Comparison of ENCODE assay signal across 8 cellular contexts in the genomic region with DNA sequence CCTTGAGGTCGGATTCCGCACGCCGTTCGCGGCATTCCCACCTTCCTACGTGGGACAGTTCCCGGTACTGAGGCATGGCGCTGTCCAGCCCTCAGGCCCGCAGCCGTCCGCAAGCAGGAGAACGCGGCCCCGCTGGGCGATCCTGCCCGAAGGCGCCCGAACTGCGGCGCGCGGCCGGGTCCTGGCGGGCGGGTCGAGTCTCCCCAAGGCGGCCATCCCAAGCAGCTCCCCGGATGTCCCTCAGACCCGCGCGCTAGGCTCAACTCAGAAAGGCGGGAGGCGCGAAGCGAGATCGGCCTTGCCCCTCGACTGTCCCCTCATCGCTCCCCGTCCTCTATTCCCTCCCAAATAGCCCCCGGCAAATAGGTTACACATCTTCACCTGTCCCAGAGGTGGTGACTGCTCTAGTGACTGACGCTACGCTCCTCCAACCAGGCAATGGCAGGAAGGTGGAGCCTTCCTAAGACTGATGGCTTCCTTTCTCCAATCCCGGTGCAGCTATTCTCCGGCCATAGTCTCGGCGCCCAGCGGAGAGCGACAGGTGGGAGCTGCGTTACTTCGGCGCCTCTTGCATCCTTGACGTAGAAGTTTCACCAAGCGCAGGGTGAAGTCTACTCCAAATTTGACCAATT. TPM values are rescaled to one million over a fixed set of nuclear protein-coding genes. Genes with fewer than 3 reads are reported as not detected.
DNase-seq lines count a peak whose midpoint lies in the region; TF ChIP-seq lines count a peak whose summit lies in the region.

No MANE protein-coding gene starts in this region.

- CTCF ChIA-PET in activated naive CD4-positive, alpha-beta T cell treated with anti-CD3 and anti-CD28 coated beads for 36 hours (lab: Charles Lee), result interaction anchor here (0.5 to 2.4 kb wide), 6 partner anchors 28 to 320 kb away, joined by 3 to 18 read pairs (median 4); a partner anchor contains a TSS

- H3K4ac ChIP-seq in neuronal stem cell (ENCODE audit: low read length), result no peak overlapping the region

- H2AK5ac ChIP-seq in neuronal stem cell (ENCODE audit: low read depth, low read length), result no peak overlapping the region

- no peak overlapping the region for H2BK15ac ChIP-seq in neuronal stem cell (ENCODE audit: low read length)

- H3K27ac ChIP-seq in SJSA1 (no peak overlapping the region), neuronal stem cell (replicated peaks; ENCODE audit: low read length) (peak overlapping the region; percentile 76), subcutaneous abdominal adipose tissue (ENCODE audit: low read depth, low read length) (peak overlapping the region; percentile 93)

- peak overlapping the region; percentile 8 for H2BK5ac ChIP-seq in neuronal stem cell (ENCODE audit: low read length)

- H3K36me3 ChIP-seq in SJSA1 (peaks cover 7% of the 10 kb centered on the region), neuronal stem cell (replicated peaks in 1 of 2; ENCODE audit: control insufficient read depth in 2 of 2, insufficient read depth in 2 of 2, low read length in 2 of 2) (peaks cover 0 to 33% of the 10 kb centered on the region in 2 donors), subcutaneous abdominal adipose tissue (ENCODE audit: control insufficient read depth in 5 of 5, insufficient read depth in 5 of 5, low read length in 5 of 5) (no peaks in the 10 kb centered on the region)

- H3K14ac ChIP-seq in neuronal stem cell (ENCODE audit: low read length), result no peak overlapping the region

- DNase-seq in GM04504 (ENCODE audit: low read depth) (peak; percentile 96), HFF-Myc (ENCODE audit: extremely low read depth, low read depth) (peak; percentile 96), MV-4-11 (lab: John Stamatoyannopoulos, UW) (peak; percentile 92), SJSA1 (ENCODE audit: low read depth in 1 of 2, low spot score in 2 of 2) (peak; percentile 96 to 100), germinal center (ENCODE audit: low spot score) (peak; percentile 91), neuronal stem cell (ENCODE audit: low spot score) (peak; percentile 97)
- DNase-seq in activated naive CD4-positive, alpha-beta T cell treated with anti-CD3 and anti-CD28 coated beads for 36 hours, result peak; percentile 93

- peak overlapping the region; percentile 70 for H3K23ac ChIP-seq in neuronal stem cell (ENCODE audit: low read depth, low read length, poor library complexity)

- peaks cover 33% of the 10 kb centered on the region for H3K4me1 Mint-ChIP-seq in activated naive CD4-positive, alpha-beta T cell treated with anti-CD3 and anti-CD28 coated beads for 36 hours (ENCODE audit: low read depth)

- H3K27ac Mint-ChIP-seq in activated naive CD4-positive, alpha-beta T cell treated with anti-CD3 and anti-CD28 coated beads for 36 hours, result peak overlapping the region; percentile 88

- no peaks in the 10 kb centered on the region for H3K9me3 Mint-ChIP-seq in activated naive CD4-positive, alpha-beta T cell treated with anti-CD3 and anti-CD28 coated beads for 36 hours

- H3K4me3 ChIP-seq in HFF-Myc (replicated peaks; ENCODE audit: low read depth, low read length) (peak overlapping the region; percentile 78), SJSA1 (peak overlapping the region; percentile 85), neuronal stem cell (ENCODE audit: low read length in 2 of 2) (peak overlapping the region; percentile 81 to 85), subcutaneous abdominal adipose tissue (ENCODE audit: low read depth in 1 of 5, low read length in 5 of 5) (peak overlapping the region; percentile 81 to 100 (median 97))

- H3K27me3 ChIP-seq in SJSA1 (replicated peaks), result no peaks in the 10 kb centered on the region
- no peaks in the 10 kb centered on the region for H3K27me3 ChIP-seq in neuronal stem cell (ENCODE audit: control insufficient read depth in 3 of 3, insufficient read depth in 3 of 3, low read depth in 1 of 3, low read length in 3 of 3)
- H3K27me3 ChIP-seq in subcutaneous abdominal adipose tissue (ENCODE audit: control insufficient read depth in 5 of 5, insufficient read depth in 4 of 5, low read length in 5 of 5), result peaks cover 0 to 3% (median 0%) of the 10 kb centered on the region in 5 donors

- peaks cover 7% of the 10 kb centered on the region for H3K79me1 ChIP-seq in neuronal stem cell (ENCODE audit: low read depth, low read length)

- H2BK12ac ChIP-seq in neuronal stem cell (ENCODE audit: low read length), result no peak overlapping the region

- no peak overlapping the region for H4K8ac ChIP-seq in neuronal stem cell (ENCODE audit: low read depth, low read length)

- no CpG with 5 or more reads among the region's 54 CpGs for WGBS in neuronal stem cell (ENCODE audit: extremely low coverage in 2 of 2, insufficient read length in 2 of 2, insufficient replicate concordance in 1 of 2), 2 donors

- intact Hi-C loops in activated naive CD4-positive, alpha-beta T cell treated with anti-CD3 and anti-CD28 coated beads for 36 hours (cut with micrococcal nuclease), result loop anchor here (1.0 to 5.0 kb wide), 19 partner anchors 19 to 1216 kb away; a partner anchor contains a TSS

- peaks cover 11% of the 10 kb centered on the region for H3K4me1 ChIP-seq in SJSA1 (replicated peaks)
- peaks cover 2 to 3% of the 10 kb centered on the region in 2 donors for H3K4me1 ChIP-seq in neuronal stem cell (ENCODE audit: control insufficient read depth in 2 of 2, insufficient read depth in 1 of 2, low read depth in 1 of 2, low read length in 2 of 2)
- H3K4me1 ChIP-seq in subcutaneous abdominal adipose tissue (ENCODE audit: control insufficient read depth in 5 of 5, insufficient read depth in 5 of 5, low read length in 5 of 5), result peaks cover 4 to 43% (median 34%) of the 10 kb centered on the region in 5 donors

- TF ChIP-seq CTCF in HFF-Myc (IDR thresholded peaks at IDR 0.05; ENCODE audit: low read depth, low read length, missing control alignments), result no peak

- H2BK120ac ChIP-seq in neuronal stem cell (ENCODE audit: low read depth, low read length), result no peak overlapping the region

- no peak overlapping the region for H4K91ac ChIP-seq in neuronal stem cell (ENCODE audit: low read depth, low read length, poor library complexity)

- peaks cover 9% of the 10 kb centered on the region for H3K36me3 Mint-ChIP-seq in activated naive CD4-positive, alpha-beta T cell treated with anti-CD3 and anti-CD28 coated beads for 36 hours (ENCODE audit: low read depth)

- H3K9ac ChIP-seq in neuronal stem cell (ENCODE audit: low read depth, low read length, poor library complexity) (peak overlapping the region; percentile 89), subcutaneous abdominal adipose tissue (ENCODE audit: low read length in 5 of 5) (peak overlapping the region; percentile 70 to 93 (median 79))

- peak overlapping the region; percentile 94 for H2AFZ ChIP-seq in neuronal stem cell (ENCODE audit: low read length)

- H3K4me2 ChIP-seq in neuronal stem cell (ENCODE audit: insufficient read depth, low read length, poor library complexity, severe bottlenecking), result peak overlapping the region; percentile 73

- no peak overlapping the region for H3K4me3 Mint-ChIP-seq in activated naive CD4-positive, alpha-beta T cell treated with anti-CD3 and anti-CD28 coated beads for 36 hours

- no peaks in the 10 kb centered on the region for H3K27me3 Mint-ChIP-seq in activated naive CD4-positive, alpha-beta T cell treated with anti-CD3 and anti-CD28 coated beads for 36 hours (ENCODE audit: low read depth)

- H3K9me3 ChIP-seq in SJSA1 (replicated peaks), result peaks cover 5% of the 10 kb centered on the region; the same call in 1 of the 2 replicates
- no peaks in the 10 kb centered on the region for H3K9me3 ChIP-seq in neuronal stem cell (replicated peaks in 1 of 2; ENCODE audit: control insufficient read depth in 2 of 2, insufficient read depth in 1 of 2, low read depth in 1 of 2, low read length in 2 of 2)
- no peaks in the 10 kb centered on the region for H3K9me3 ChIP-seq in subcutaneous abdominal adipose tissue (ENCODE audit: control insufficient read depth in 5 of 5, low read length in 5 of 5)

- H3K18ac ChIP-seq in neuronal stem cell (ENCODE audit: low read length), result peak overlapping the region; percentile 88

RNA-seq across cellular contexts. Expression of a gene that starts 0.8 kb away (rescaled TPM):
- 63.7 and 82.0 TPM in 2 replicates for total RNA-seq in SJSA1 (2014; rRNA removed; shearing (Covaris generic))
- 10 to 100 TPM; 83.2 to 87.0 TPM for total RNA-seq in activated naive CD4-positive, alpha-beta T cell treated with anti-CD3 and anti-CD28 coated beads for 36 hours
- polyA plus RNA-seq in neuronal stem cell (2013, experiment 1 of 2), result 63.3 TPM
- polyA plus RNA-seq in neuronal stem cell (2013, experiment 2 of 2), result 63.6 TPM

RNA-seq across cellular contexts. Expression of a gene that starts 40.9 kb away (rescaled TPM):
- total RNA-seq in SJSA1 (2014; rRNA removed; shearing (Covaris generic)), result not detected in 2 replicates
- under 1 TPM; 0.07 to 0.12 TPM for total RNA-seq in activated naive CD4-positive, alpha-beta T cell treated with anti-CD3 and anti-CD28 coated beads for 36 hours
- 0.04 TPM for polyA plus RNA-seq in neuronal stem cell (2013, experiment 1 of 2)
- polyA plus RNA-seq in neuronal stem cell (2013, experiment 2 of 2), result 0.01 TPM

RNA-seq across cellular contexts. Expression of a gene that starts 54.4 kb away (rescaled TPM):
- total RNA-seq in SJSA1 (2014; rRNA removed; shearing (Covaris generic)), result 44.2 and 46.9 TPM in 2 replicates
- total RNA-seq in activated naive CD4-positive, alpha-beta T cell treated with anti-CD3 and anti-CD28 coated beads for 36 hours, result 1 to 10 TPM; 8.7 to 9.1 TPM
- 6.6 TPM for polyA plus RNA-seq in neuronal stem cell (2013, experiment 1 of 2)
- polyA plus RNA-seq in neuronal stem cell (2013, experiment 2 of 2), result 6.7 TPM
